Comparison of ENCODE assay signal across 8 cellular contexts in the genomic region with DNA sequence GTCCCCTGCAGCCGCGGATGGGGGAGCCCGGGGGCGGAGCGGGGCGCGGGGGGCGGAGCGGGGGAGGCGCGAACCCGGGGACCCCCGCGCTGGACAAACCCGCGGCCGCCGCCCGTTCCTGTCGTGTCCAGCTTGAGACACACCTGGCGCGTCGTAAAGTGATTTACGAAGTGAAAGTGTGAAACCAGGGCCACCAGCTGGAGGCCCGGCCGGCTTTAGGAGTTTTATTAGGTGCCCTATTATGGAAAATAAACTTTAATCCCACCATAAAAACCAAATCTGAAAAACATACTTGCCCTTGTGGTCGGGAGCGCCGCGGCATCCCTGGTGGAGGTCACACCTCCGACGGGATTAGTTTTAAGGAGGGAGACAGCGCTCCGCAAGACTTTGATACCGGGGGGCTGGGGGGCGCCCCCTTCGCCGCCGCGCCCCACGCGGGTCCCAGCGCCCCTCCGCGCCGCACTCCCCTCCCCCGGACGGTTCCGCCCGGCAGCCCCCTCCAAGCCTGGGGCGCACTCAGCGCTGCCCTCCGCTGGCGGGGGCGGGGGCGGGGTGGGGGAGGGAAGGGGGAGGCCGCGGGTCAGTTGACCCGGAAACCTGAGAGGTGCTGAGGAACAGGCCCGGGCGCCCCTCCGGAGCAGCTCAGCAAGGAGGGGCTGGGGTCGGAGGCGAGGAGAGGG. TPM values are rescaled to one million over a fixed set of nuclear protein-coding genes. Genes with fewer than 3 reads are reported as not detected.
A peak's percentile ranks its signal among the peaks of the same experiment; 100 is the strongest.
DNase-seq lines count a peak whose midpoint lies in the region; ATAC-seq and TF ChIP-seq lines count a peak whose summit lies in the region.

No MANE protein-coding gene starts in this region.

- DNase-seq in IMR-90 (no peak), coronary artery (ENCODE audit: low spot score) (peak; percentile 33), neural progenitor cell (ENCODE audit: low spot score) (peak; percentile 46), cortex of kidney (lab: John Stamatoyannopoulos, UW) (no peak), medulla oblongata (ENCODE audit: extremely low spot score) (no peak), GM03348 (ENCODE audit: low spot score) (no peak)

- no peak overlapping the region for H3K14ac ChIP-seq in IMR-90 (replicated peaks; ENCODE audit: low read depth, low read length)

- H3F3A ChIP-seq in neural progenitor cell (ENCODE audit: low read depth), result peaks cover 43% of the 10 kb centered on the region

- H3K27ac ChIP-seq in IMR-90 (ENCODE audit: insufficient read depth, low read length) (no peak overlapping the region), coronary artery (no peak overlapping the region), neural progenitor cell (no peak overlapping the region)

- no peak overlapping the region for H3K18ac ChIP-seq in IMR-90 (ENCODE audit: low read depth, low read length)

- TF ChIP-seq CTCF in IMR-90 (conservative IDR thresholded peaks at IDR 0.05; ENCODE audit: low read depth, low read length), result no peak
- TF ChIP-seq CTCF in coronary artery (IDR thresholded peaks at IDR 0.05), result no peak
- no peak for TF ChIP-seq CTCF in neural progenitor cell (IDR thresholded peaks at IDR 0.05)

- H4K20me1 ChIP-seq in IMR-90 (ENCODE audit: insufficient read depth, low read length) (no peaks in the 10 kb centered on the region; the same call in 1 of the 2 replicates), neural progenitor cell (ENCODE audit: low read depth) (peaks cover 75% of the 10 kb centered on the region)

- peaks cover 5% of the 10 kb centered on the region for H3K9me3 Mint-ChIP-seq in neural progenitor cell

- H2AFZ ChIP-seq in IMR-90 (replicated peaks; ENCODE audit: low read length, poor library complexity) (peak overlapping the region; percentile 50), neural progenitor cell (replicated peaks) (no peak overlapping the region)

- H3K36me3 Mint-ChIP-seq in neural progenitor cell, result no peaks in the 10 kb centered on the region

- no peak for TF ChIP-seq RAD21 in IMR-90 (IDR thresholded peaks at IDR 0.05; ENCODE audit: low read length)

- H3K4me2 ChIP-seq in IMR-90 (ENCODE audit: low read depth, low read length), result peak overlapping the region; percentile 75; the same call in 1 of the 2 replicates
- peak overlapping the region; percentile 81 for H3K4me2 ChIP-seq in neural progenitor cell

- no peak overlapping the region for H4K5ac ChIP-seq in IMR-90 (ENCODE audit: low read depth, low read length)

- no peak overlapping the region for H4K8ac ChIP-seq in IMR-90 (ENCODE audit: low read depth in 2 of 2, low read length in 2 of 2)

- H2BK5ac ChIP-seq in IMR-90 (ENCODE audit: low read depth, low read length, poor library complexity, severe bottlenecking), result no peak overlapping the region

- H3K4me3 ChIP-seq in IMR-90 (ENCODE audit: insufficient read depth, low read depth, low read length) (peak overlapping the region; percentile 23; the same call in 1 of the 2 replicates), coronary artery (peak overlapping the region; percentile 67), neural progenitor cell (peak overlapping the region; percentile 41)

- no peak overlapping the region for H2AK9ac ChIP-seq in IMR-90 (replicated peaks; ENCODE audit: low read depth, low read length, poor library complexity)

- no peak overlapping the region for H3K27ac Mint-ChIP-seq in neural progenitor cell

- H3K56ac ChIP-seq in IMR-90 (ENCODE audit: extremely low read depth, insufficient read depth, low read length), result no peak overlapping the region

- H3K79me1 ChIP-seq in IMR-90 (ENCODE audit: low read depth in 1 of 2, low read length in 2 of 2), result no peaks in the 10 kb centered on the region

- peaks cover 85% of the 10 kb centered on the region for H3K27me3 ChIP-seq in IMR-90 (ENCODE audit: control insufficient read depth, insufficient read depth, low read length)
- H3K27me3 ChIP-seq in neural progenitor cell, result peaks cover 100% of the 10 kb centered on the region

- peaks cover 85% of the 10 kb centered on the region for H3K27me3 Mint-ChIP-seq in neural progenitor cell (ENCODE audit: insufficient read depth, low read depth)

- CTCF ChIA-PET in IMR-90 (lab: Yijun Ruan, JAX), result no interaction called here

- H3K9me3 ChIP-seq in IMR-90 (ENCODE audit: control insufficient read depth, insufficient read depth, low read length) (peaks cover 17% of the 10 kb centered on the region), neural progenitor cell (ENCODE audit: low read depth) (no peaks in the 10 kb centered on the region)

- H3K9ac ChIP-seq in IMR-90 (ENCODE audit: low read depth, low read length), result no peak overlapping the region
- H3K9ac ChIP-seq in neural progenitor cell, result no peak overlapping the region

- dilution Hi-C loops in IMR-90 (cut with HindIII; ENCODE audit: low sequenced_read_pairs, unreplicated experiment), result no loop called here

- H2BK20ac ChIP-seq in IMR-90 (ENCODE audit: low read depth, low read length), result no peak overlapping the region

- POLR2A ChIA-PET in IMR-90 (lab: Charles Lee; ENCODE audit: unreplicated experiment), result no interaction called here

- no peak overlapping the region for H2AK5ac ChIP-seq in IMR-90 (ENCODE audit: low read depth, low read length)

- no peaks in the 10 kb centered on the region for H3K79me2 ChIP-seq in neural progenitor cell (ENCODE audit: low read depth)

- H3K4me1 ChIP-seq in IMR-90 (ENCODE audit: control insufficient read depth, insufficient read depth, low read length) (no peaks in the 10 kb centered on the region), neural progenitor cell (peaks cover 33% of the 10 kb centered on the region)

- peaks cover 23% of the 10 kb centered on the region for H3K4me1 Mint-ChIP-seq in neural progenitor cell

- ATAC-seq in GM18498 (IDR thresholded peaks at IDR 0.05; ENCODE audit: unreplicated experiment) (peak; percentile 43), IMR-90 (ENCODE audit: low read depth) (no peak), HG03520 (IDR thresholded peaks at IDR 0.05; ENCODE audit: unreplicated experiment) (no peak)

- BruUV-seq in IMR-90 (replicated peaks; lab: Mats Ljungman, UMichigan), result no TSS peak

- H3K9me1 ChIP-seq in IMR-90 (ENCODE audit: insufficient read depth, low read length), result no peaks in the 10 kb centered on the region

- no peak overlapping the region for H2BK120ac ChIP-seq in IMR-90 (ENCODE audit: low read depth, low read length)

- WGBS in IMR-90 (ENCODE audit: extremely low coverage in 2 of 2, insufficient read length in 1 of 2), 2 experiments, result no CpG with 5 or more reads among the region's 64 CpGs

- H3K4me3 Mint-ChIP-seq in neural progenitor cell, result peak overlapping the region; percentile 67

- in situ Hi-C loops in IMR-90 (cut with MboI; ENCODE audit: low sequenced_read_pairs), result no loop called here

- no peak overlapping the region for H3K4ac ChIP-seq in IMR-90 (ENCODE audit: low read depth, low read length)

- H3K36me3 ChIP-seq in IMR-90 (ENCODE audit: control insufficient read depth, insufficient read depth, low read length), result no peaks in the 10 kb centered on the region
- no peaks in the 10 kb centered on the region for H3K36me3 ChIP-seq in neural progenitor cell

- intact Hi-C loops in IMR-90 (cut with micrococcal nuclease), result no loop called here

- H2BK15ac ChIP-seq in IMR-90 (ENCODE audit: low read depth, low read length), result no peak overlapping the region

- H3K23ac ChIP-seq in IMR-90 (ENCODE audit: low read depth, low read length), result no peak overlapping the region; the same call in 1 of the 2 replicates

- TF ChIP-seq POLR2A in IMR-90 (IDR thresholded peaks at IDR 0.05; ENCODE audit: low read depth, low read length), result no peak

- H4K91ac ChIP-seq in IMR-90 (ENCODE audit: insufficient read depth, low read depth, low read length), result no peak overlapping the region

TF ChIP-seq in IMR-90, 13 proteins besides CTCF, POLR2A, EP300 and RAD21 (continues in another document):
- TF ChIP-seq BHLHE40 (IDR thresholded peaks at IDR 0.05; ENCODE audit: low read depth, low read length) (no peak), CEBPB (IDR thresholded peaks at IDR 0.05; ENCODE audit: low read depth, low read length) (no peak), MAZ (IDR thresholded peaks at IDR 0.05; ENCODE audit: borderline replicate concordance, low read depth, low read length) (no peak), MAFK (IDR thresholded peaks at IDR 0.05; ENCODE audit: low read depth, low read length) (no peak), FOS (IDR thresholded peaks at IDR 0.05; ENCODE audit: low read depth, low read length) (no peak), MXI1 (IDR thresholded peaks at IDR 0.05; ENCODE audit: borderline replicate concordance, low read depth, low read length) (no peak), RCOR1 (IDR thresholded peaks at IDR 0.05; ENCODE audit: insufficient replicate concordance, low read length) (no peak), NFE2L2 (IDR thresholded peaks at IDR 0.05; ENCODE audit: low read depth, low read length) (no peak)
- TF ChIP-seq, protein P1, sequence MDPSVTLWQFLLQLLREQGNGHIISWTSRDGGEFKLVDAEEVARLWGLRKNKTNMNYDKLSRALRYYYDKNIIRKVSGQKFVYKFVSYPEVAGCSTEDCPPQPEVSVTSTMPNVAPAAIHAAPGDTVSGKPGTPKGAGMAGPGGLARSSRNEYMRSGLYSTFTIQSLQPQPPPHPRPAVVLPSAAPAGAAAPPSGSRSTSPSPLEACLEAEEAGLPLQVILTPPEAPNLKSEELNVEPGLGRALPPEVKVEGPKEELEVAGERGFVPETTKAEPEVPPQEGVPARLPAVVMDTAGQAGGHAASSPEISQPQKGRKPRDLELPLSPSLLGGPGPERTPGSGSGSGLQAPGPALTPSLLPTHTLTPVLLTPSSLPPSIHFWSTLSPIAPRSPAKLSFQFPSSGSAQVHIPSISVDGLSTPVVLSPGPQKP (IDR thresholded peaks at IDR 0.05; ENCODE audit: borderline replicate concordance, low read depth, low read length), result no peak
- TF ChIP-seq, protein P2, sequence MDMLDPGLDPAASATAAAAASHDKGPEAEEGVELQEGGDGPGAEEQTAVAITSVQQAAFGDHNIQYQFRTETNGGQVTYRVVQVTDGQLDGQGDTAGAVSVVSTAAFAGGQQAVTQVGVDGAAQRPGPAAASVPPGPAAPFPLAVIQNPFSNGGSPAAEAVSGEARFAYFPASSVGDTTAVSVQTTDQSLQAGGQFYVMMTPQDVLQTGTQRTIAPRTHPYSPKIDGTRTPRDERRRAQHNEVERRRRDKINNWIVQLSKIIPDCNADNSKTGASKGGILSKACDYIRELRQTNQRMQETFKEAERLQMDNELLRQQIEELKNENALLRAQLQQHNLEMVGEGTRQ (IDR thresholded peaks at IDR 0.05; ENCODE audit: low read depth, low read length), result no peak

RNA-seq across cellular contexts. Expression of a gene that starts 10.3 kb away (rescaled TPM):
- total RNA-seq in IMR-90 (2012; rRNA removed) (not detected in 2 replicates), neural progenitor cell (ENCODE audit: low replicate concordance) (not detected in 2 replicates)
- not detected in 2 replicates for polyA plus RNA-seq in IMR-90 (2012; rRNA removed)
- polyA plus RNA-seq in IMR-90 (2012; cell fraction: cytosol; rRNA removed), result not detected in 2 replicates
- not detected in 2 replicates for polyA plus RNA-seq in IMR-90 (2012; cell fraction: nucleus; rRNA removed; ENCODE audit: low replicate concordance)

RNA-seq across cellular contexts. Expression of a gene that starts 50.7 kb away (rescaled TPM):
- 15.4 and 16.4 TPM in 2 replicates for total RNA-seq in IMR-90 (2012; rRNA removed)
- polyA plus RNA-seq in IMR-90 (2012; rRNA removed), result 14.3 and 15.3 TPM in 2 replicates
- 3.5 and 6.4 TPM in 2 replicates for polyA plus RNA-seq in IMR-90 (2012; cell fraction: cytosol; rRNA removed)
- 29.4 and 48.6 TPM in 2 replicates for polyA plus RNA-seq in IMR-90 (2012; cell fraction: nucleus; rRNA removed; ENCODE audit: low replicate concordance)
- total RNA-seq in neural progenitor cell (ENCODE audit: low replicate concordance), result 10.9 and 18.5 TPM in 2 replicates

Comparison
In these comparisons a context has a peak if more than half of its experiments do, and no peak if none do; other contexts are left out.
1. DNase-seq: peak in coronary artery (single experiment) and neural progenitor cell (single experiment); none in IMR-90 (single experiment), cortex of kidney (single experiment), medulla oblongata (single experiment) and GM03348 (single experiment).
2. Peak in every context shown above with its lines, with median percentiles within 50 percentile points of each other: H3K4me3 ChIP-seq.